In genomic region chr2:65227471-65228248, GRCh38 we compare ENCODE assay signal across 8 cellular contexts. TPM values are rescaled to one million over a fixed set of nuclear protein-coding genes. Genes with fewer than 3 reads are reported as not detected.
DNase-seq lines count a peak whose midpoint lies in the region; ATAC-seq, FAIRE-seq and TF ChIP-seq lines count a peak whose summit lies in the region.

ACTR2 (plus strand) TSS chr2:65227831; CDS start chr2:65227910, 79 bp downstream.

- TF ChIP-seq CTCF in adrenal gland (IDR thresholded peaks at IDR 0.05) (peak in 1 of 6 experiments; percentile 18), heart left ventricle (IDR thresholded peaks at IDR 0.05) (no peak), upper lobe of left lung (IDR thresholded peaks at IDR 0.05) (peak in 2 of 6 experiments; percentile 23 to 28)

- peaks cover 9 to 49% of the 10 kb centered on the region in 2 donors for H3K4me1 ChIP-seq in adrenal gland (replicated peaks in 1 of 2)
- H3K4me1 ChIP-seq in heart left ventricle: peaks cover 6 to 52% (median 31%) of the 10 kb centered on the region in 12 donors
- H3K4me1 ChIP-seq in upper lobe of left lung: peaks cover 32 to 52% (median 47%) of the 10 kb centered on the region in 4 donors

- no peaks in the 10 kb centered on the region for H3K27me3 ChIP-seq in adrenal gland
- H3K27me3 ChIP-seq in heart left ventricle: no peaks in the 10 kb centered on the region
- no peaks in the 10 kb centered on the region for H3K27me3 ChIP-seq in upper lobe of left lung

- H3K36me3 ChIP-seq in adrenal gland (replicated peaks in 1 of 2) (no peaks in the 10 kb centered on the region), heart left ventricle (peaks cover 0 to 14% (median 8%) of the 10 kb centered on the region in 9 donors), upper lobe of left lung (no peaks in the 10 kb centered on the region)

- ATAC-seq in HG02852 (IDR thresholded peaks at IDR 0.05; ENCODE audit: unreplicated experiment) (peak; percentile 88), heart left ventricle (peak; percentile 97 to 100 (median 99)), upper lobe of left lung (ENCODE audit: low FRiP score in 2 of 2) (peak; percentile 99)

- TF ChIP-seq POLR2A in GM12892 (IDR thresholded peaks at IDR 0.05; ENCODE audit: low read depth, low read length) (peak; percentile 98), adrenal gland (IDR thresholded peaks at IDR 0.05) (peak; percentile 73 to 88), heart left ventricle (IDR thresholded peaks at IDR 0.05) (peak in 1 of 2 donors; percentile 59), upper lobe of left lung (IDR thresholded peaks at IDR 0.05) (peak; percentile 19 to 97 (median 92))

- WGBS in adrenal gland, 4 donors: 0 to 1% (median 0%) methylated on average over 13 to 79 of the region's 79 CpGs
- 0 to 1% (median 0%) methylated on average over 68 to 79 of the region's 79 CpGs for WGBS in heart left ventricle, 4 donors
- WGBS in upper lobe of left lung, 2 donors: 0% methylated on average over 25 to 69 of the region's 79 CpGs

- TF ChIP-seq EP300 in upper lobe of left lung (IDR thresholded peaks at IDR 0.05): no peak

- H3K27ac ChIP-seq in adrenal gland (peak within 1 kb of the TSS; percentile 82 to 99 (median 97)), heart left ventricle (peak within 1 kb of the TSS; percentile 89 to 100 (median 98)), upper lobe of left lung (peak within 1 kb of the TSS; percentile 97 to 100 (median 98))

- intact Hi-C loops in adrenal gland (cut with DNase I) (no loop called here), heart left ventricle (cut with DNase I) (loop anchor here in 3 of 10 donors (5.0 kb wide), 3 partner anchors 165 to 205 kb away; partner anchors contain the start of genes CEP68 (in 1 of the 3) and SPRED2 (in 1 of the 3)), posterior cingulate gyrus (cut with DNase I) (loop anchor here (5.0 kb wide), 2 partner anchors 95 to 205 kb away; partner anchors contain the start of genes RAB1A and SPRED2)

- no peaks in the 10 kb centered on the region for H3K9me3 ChIP-seq in adrenal gland (replicated peaks in 1 of 3)
- H3K9me3 ChIP-seq in heart left ventricle: no peaks in the 10 kb centered on the region
- H3K9me3 ChIP-seq in upper lobe of left lung: no peaks in the 10 kb centered on the region

- peak within 1 kb of the TSS; percentile 41 to 89 (median 63) for H3K4me3 ChIP-seq in adrenal gland
- peak within 1 kb of the TSS; percentile 68 to 100 (median 94) for H3K4me3 ChIP-seq in heart left ventricle
- H3K4me3 ChIP-seq in upper lobe of left lung: peak within 1 kb of the TSS; percentile 70 to 96 (median 82)

- DNase-seq in GM12892 (ENCODE audit: insufficient read length) (peak; percentile 63), NCI-H146 (lab: John Stamatoyannopoulos, UW) (peak; percentile 97), T-helper 1 cell (peak; percentile 87 to 98 (median 92)), adrenal gland (peak; percentile 95 to 98 (median 97)), heart left ventricle (peak; percentile 97 to 98 (median 98)), posterior cingulate gyrus (peak; percentile 92 to 100 (median 96)), upper lobe of left lung (peak; percentile 98)

- peak; percentile 86 for FAIRE-seq in GM12892 (lab: Jason Lieb, UNC)

RNA-seq across cellular contexts. Expression of gene ACTR2, which starts in this region (rescaled TPM):
- 256 TPM for polyA plus RNA-seq in GM12892 (2012; ENCODE audit: missing spikeins)
- 100 to 1,000 TPM in 4 of 8 donors, 10 to 100 TPM in 4; 51.2 to 186 (median 109) TPM for total RNA-seq in adrenal gland
- polyA plus RNA-seq in adrenal gland: 100 to 1,000 TPM in 1 of 3 donors, 10 to 100 TPM in 2; 29.9 to 142 (median 37.9) TPM
- 100 to 1,000 TPM in 6 of 9 donors, 10 to 100 TPM in 3; 32.6 to 216 (median 117) TPM for total RNA-seq in heart left ventricle
- 10 to 100 TPM; 28.2 to 84.2 TPM for polyA plus RNA-seq in heart left ventricle
- total RNA-seq in upper lobe of left lung: 100 to 1,000 TPM in 3 of 6 donors, 10 to 100 TPM in 3; 39.6 to 266 (median 114) TPM

Comparison
In these comparisons a context has a peak if more than half of its experiments do, and no peak if none do; other contexts are left out.
1. Peak in every context shown above with its lines: DNase-seq, ATAC-seq, H3K4me3 ChIP-seq and H3K27ac ChIP-seq.